ENCODE assay signal across 14 cellular contexts in genomic region chr2:54370405-54371104, GRCh38.
A peak's percentile ranks its signal among the peaks of the same experiment; 100 is the strongest.
DNase-seq lines count a peak whose midpoint lies in the region; ATAC-seq lines count a peak whose summit lies in the region.
"Had no signal": no experiment of that assay in that cellular context is flagged by ENCODE, and none has a peak within 500 bp of the region (broad histone marks: within the 10 kb centered on the region; RNA-seq: fewer than 3 reads in every experiment).

No MANE protein-coding gene starts in this region.

- ATAC-seq in right cardiac atrium (peak; percentile 80 to 93), GM19455 (IDR thresholded peaks at IDR 0.05; ENCODE audit: unreplicated experiment) (no peak)
- ATAC-seq: activated T-helper 17 cell treated with anti-CD3 and anti-CD28 coated beads, Interleukin-2, amount 50 U/mL, for 72 hours had no signal

- H3K27ac ChIP-seq in right cardiac atrium (ENCODE audit: low read length) (peak overlapping the region; percentile 84), skin epidermis (peak overlapping the region in 12 of 21 experiments; percentile 1 to 69 (median 36))

- intact Hi-C loops in right cardiac atrium (cut with DNase I): no loop called here

- peak; percentile 38 for DNase-seq in COLO829 (ENCODE audit: low spot score)
- peak; percentile 76 for DNase-seq in dermis blood vessel endothelial cell
- peak; percentile 72 to 81 (median 74) for DNase-seq in right cardiac atrium
- DNase-seq in ACHN: no peak
- no peak for DNase-seq in dedifferentiated amniotic fluid mesenchymal stem cell (ENCODE audit: extremely low spot score)
- DNase-seq in OCI-M2 (lab: John Stamatoyannopoulos, UW; ENCODE audit: unreplicated experiment): no peak
- DNase-seq: activated CD4-positive, alpha-beta T cell treated with anti-CD3 and anti-CD28 coated beads, Interleukin-2, amount 50 U/mL, for 4 hours; Calu3; effector CD4-positive, alpha-beta T cell; NK-92 treated with Interleukin-12 subunit alpha and Interleukin-12 subunit beta, amount 100 ng/mL, for 24 hours; SIG-M5 had no signal

- no peak overlapping the region for H3K4me3 ChIP-seq in right cardiac atrium (ENCODE audit: low read length)
- H3K4me3 ChIP-seq in skin epidermis: no peak overlapping the region

- peaks cover 3% of the 10 kb centered on the region for H3K9me3 ChIP-seq in right cardiac atrium (ENCODE audit: control insufficient read depth, low read length)

- in situ Hi-C loops in ACHN (cut with HindIII; ENCODE audit: low pct_ligation_motif_present, low pct_unique_long_range_greater_than_20kb, low sequenced_read_pairs): no loop called here

- H3K27me3 ChIP-seq in right cardiac atrium (ENCODE audit: control insufficient read depth, insufficient read depth): no peaks in the 10 kb centered on the region

- peaks cover 20% of the 10 kb centered on the region for H3K4me1 ChIP-seq in right cardiac atrium (ENCODE audit: control insufficient read depth, insufficient read depth, low read length)

- WGBS in right cardiac atrium: 39% methylated on average over 7 of the region's 7 CpGs

Comparison
In these comparisons a context has a peak if more than half of its experiments do, and no peak if none do; other contexts are left out.
1. DNase-seq: peak in COLO829 (single experiment), dermis blood vessel endothelial cell (single experiment) and right cardiac atrium (3 of 3); none in ACHN (single experiment), dedifferentiated amniotic fluid mesenchymal stem cell (single experiment) and OCI-M2 (single experiment).